In the genomic region with DNA sequence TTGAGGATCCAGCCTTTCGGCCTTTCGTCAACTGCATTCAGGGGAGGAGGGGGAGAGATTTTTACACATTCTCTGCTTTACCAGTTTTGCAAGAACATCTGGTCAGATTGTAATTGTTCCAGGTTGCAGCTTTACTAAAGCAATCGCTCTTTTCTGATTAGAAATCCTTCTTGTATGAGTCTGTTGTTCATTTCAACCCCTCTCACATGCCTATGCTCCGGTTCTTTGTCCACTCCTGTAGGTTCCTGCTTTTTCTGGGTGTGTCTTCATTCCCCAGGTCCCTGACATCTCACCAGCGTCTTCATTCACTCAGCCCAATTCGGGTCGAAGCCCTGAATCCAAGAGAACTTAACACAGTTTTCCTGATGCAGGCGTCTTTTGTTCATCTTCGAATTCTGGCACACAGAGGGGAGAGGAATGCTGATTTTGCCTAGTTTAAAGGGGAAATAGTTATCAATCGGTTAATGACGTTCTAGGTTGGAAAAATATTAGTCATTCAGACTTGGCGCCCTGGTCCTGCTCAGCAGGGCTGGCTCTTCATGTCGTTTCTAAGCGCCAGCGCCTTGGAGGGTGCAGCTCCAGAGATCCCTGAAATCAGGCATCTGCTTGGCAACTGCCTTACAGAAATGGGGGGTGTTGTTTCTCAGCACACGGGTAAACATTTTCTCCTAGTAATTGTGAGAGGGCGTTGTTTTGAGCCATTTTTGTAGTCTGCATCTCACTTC, we compare ENCODE assay signal across 8 cellular contexts. TPM values are rescaled to one million over a fixed set of nuclear protein-coding genes. Genes with fewer than 3 reads are reported as not detected.
A peak's percentile ranks its signal among the peaks of the same experiment; 100 is the strongest.
DNase-seq lines count a peak whose midpoint lies in the region; ATAC-seq and TF ChIP-seq lines count a peak whose summit lies in the region.

No MANE protein-coding gene starts in this region.

- peaks cover 0 to 1% (median 0%) of the 10 kb centered on the region in 11 donors for H3K9me3 Mint-ChIP-seq in naive thymus-derived CD4-positive, alpha-beta T cell

- ATAC-seq in naive thymus-derived CD4-positive, alpha-beta T cell, result no peak
- ATAC-seq in HG02870 (IDR thresholded peaks at IDR 0.05; ENCODE audit: unreplicated experiment) (no peak), GM18870 (IDR thresholded peaks at IDR 0.05; ENCODE audit: unreplicated experiment) (no peak)

- H3K4me2 ChIP-seq in KMS-11, result peak overlapping the region; percentile 99

- H3K27ac ChIP-seq in KMS-11 (peak overlapping the region; percentile 91), ectodermal cell (ENCODE audit: insufficient read depth, low read depth, low read length, poor library complexity, severe bottlenecking) (no peak overlapping the region)
- H3K27ac ChIP-seq in naive thymus-derived CD4-positive, alpha-beta T cell (ENCODE audit: low read depth, low read length), result no peak overlapping the region

- peak overlapping the region; percentile 76 to 89 (median 85) for H3K4me3 Mint-ChIP-seq in naive thymus-derived CD4-positive, alpha-beta T cell

- H4K20me1 ChIP-seq in KMS-11 (ENCODE audit: insufficient read depth), result no peaks in the 10 kb centered on the region

- H3K36me3 ChIP-seq in KMS-11 (ENCODE audit: insufficient read depth), result no peaks in the 10 kb centered on the region
- no peaks in the 10 kb centered on the region for H3K36me3 ChIP-seq in ectodermal cell (ENCODE audit: control insufficient read depth, insufficient read depth, low read length)
- H3K36me3 ChIP-seq in naive thymus-derived CD4-positive, alpha-beta T cell (ENCODE audit: control insufficient read depth in 2 of 3, insufficient read depth in 3 of 3, low read length in 3 of 3), result no peaks in the 10 kb centered on the region

- no peaks in the 10 kb centered on the region for H3K9me3 ChIP-seq in ectodermal cell (ENCODE audit: control insufficient read depth, low read length)
- no peaks in the 10 kb centered on the region for H3K9me3 ChIP-seq in naive thymus-derived CD4-positive, alpha-beta T cell (ENCODE audit: control insufficient read depth in 2 of 3, low read length in 3 of 3)

- TF ChIP-seq CTCF in KMS-11 (conservative IDR thresholded peaks at IDR 0.05; ENCODE audit: low read depth, low read length), result no peak

- H3K4me1 ChIP-seq in KMS-11 (ENCODE audit: low read depth, poor library complexity, severe bottlenecking) (peaks cover 27% of the 10 kb centered on the region), ectodermal cell (ENCODE audit: control insufficient read depth, insufficient read depth, low read length) (peaks cover 25% of the 10 kb centered on the region)
- peaks cover 4 to 6% of the 10 kb centered on the region in 2 donors for H3K4me1 ChIP-seq in naive thymus-derived CD4-positive, alpha-beta T cell (ENCODE audit: control insufficient read depth in 2 of 2, insufficient read depth in 2 of 2, low read length in 2 of 2)

- H3K27ac Mint-ChIP-seq in naive thymus-derived CD4-positive, alpha-beta T cell, result peak overlapping the region; percentile 42 to 91 (median 83)

- H3K4me3 ChIP-seq in KMS-11 (IDR thresholded peaks at IDR 0.05; ENCODE audit: insufficient read depth, low read depth, low read length) (no peak overlapping the region), ectodermal cell (ENCODE audit: insufficient read depth, low read depth, low read length) (peak overlapping the region; percentile 45)
- peak overlapping the region; percentile 45 for H3K4me3 ChIP-seq in naive thymus-derived CD4-positive, alpha-beta T cell (ENCODE audit: low read length)

- H3K27me3 ChIP-seq in KMS-11 (ENCODE audit: insufficient read depth, low read depth) (no peaks in the 10 kb centered on the region), ectodermal cell (ENCODE audit: control insufficient read depth, insufficient read depth, low read length, poor library complexity, severe bottlenecking) (no peaks in the 10 kb centered on the region)
- H3K27me3 ChIP-seq in naive thymus-derived CD4-positive, alpha-beta T cell (ENCODE audit: control insufficient read depth in 2 of 2, insufficient read depth in 2 of 2, low read length in 2 of 2), result no peaks in the 10 kb centered on the region

- CTCF ChIA-PET in naive thymus-derived CD4-positive, alpha-beta T cell (lab: Charles Lee), result interaction anchor here (1.2 to 2.0 kb wide), 5 partner anchors 66 to 332 kb away, joined by 3 to 10 read pairs (median 6); no protein-coding TSS in a partner anchor

- no peaks in the 10 kb centered on the region for H3K27me3 Mint-ChIP-seq in naive thymus-derived CD4-positive, alpha-beta T cell

- intact Hi-C loops in naive thymus-derived CD4-positive, alpha-beta T cell (cut with micrococcal nuclease), result loop anchor here (5.0 kb wide), 2 partner anchors 129 to 331 kb away; no protein-coding TSS in a partner anchor

- H3K9ac ChIP-seq in KMS-11, result peak overlapping the region; percentile 95

- H3K79me2 ChIP-seq in KMS-11 (ENCODE audit: insufficient read depth, low read depth), result no peaks in the 10 kb centered on the region

- 76% methylated on average over 17 of the region's 17 CpGs for WGBS in ectodermal cell, 2 experiments

- H3K36me3 Mint-ChIP-seq in naive thymus-derived CD4-positive, alpha-beta T cell, result no peaks in the 10 kb centered on the region

- H3K4me1 Mint-ChIP-seq in naive thymus-derived CD4-positive, alpha-beta T cell, result peaks cover 7 to 28% (median 16%) of the 10 kb centered on the region in 7 donors

- DNase-seq in AG08395 (ENCODE audit: low spot score) (peak; percentile 39), NCI-H748 (lab: John Stamatoyannopoulos, UW; ENCODE audit: unreplicated experiment) (no peak)
- peak in 1 of 9 donors; percentile 3 for DNase-seq in naive thymus-derived CD4-positive, alpha-beta T cell
- no peak for DNase-seq in central memory CD4-positive, alpha-beta T cell

- peak overlapping the region; percentile 96 for H2AFZ ChIP-seq in KMS-11 (ENCODE audit: low read depth)

- POLR2A ChIA-PET in naive thymus-derived CD4-positive, alpha-beta T cell (lab: Charles Lee), result interaction anchor here (0.7 to 1.5 kb wide), 4 partner anchors 62 to 331 kb away, joined by 3 read pairs; a partner anchor contains a TSS

RNA-seq across cellular contexts. Expression of a gene that starts 1.1 kb away (rescaled TPM):
- polyA plus RNA-seq in ectodermal cell (2013, experiment 1 of 4), result 25.0 TPM
- 24.5 TPM for polyA plus RNA-seq in ectodermal cell (2013, experiment 2 of 4)
- polyA plus RNA-seq in ectodermal cell (2013, experiment 3 of 4), result 18.1 TPM
- 17.7 TPM for polyA plus RNA-seq in ectodermal cell (2013, experiment 4 of 4)
- 1 to 10 TPM in 1 of 5 experiments, under 1 TPM in 4; 0.51 to 1.7 (median 0.88) TPM for total RNA-seq in naive thymus-derived CD4-positive, alpha-beta T cell
- polyA plus RNA-seq in naive thymus-derived CD4-positive, alpha-beta T cell, result under 1 TPM; 0.13 to 0.69 TPM
